In genomic region chr11:15602042-15602441, GRCh38 we compare ENCODE assay signal across 19 cellular contexts.
DNase-seq lines count a peak whose midpoint lies in the region; ATAC-seq and TF ChIP-seq lines count a peak whose summit lies in the region.
"Had no signal": no experiment of that assay in that cellular context is flagged by ENCODE, and none has a peak within 500 bp of the region (broad histone marks: within the 10 kb centered on the region; RNA-seq: fewer than 3 reads in every experiment).

No MANE protein-coding gene starts in this region.

- DNase-seq in NCI-H1092 treated with DMSO at 0.1 percent for 48 hours (lab: John Stamatoyannopoulos, UW) (peak; percentile 28), NCI-H1092 (lab: John Stamatoyannopoulos, UW) (no peak), hepatocyte (ENCODE audit: low spot score) (peak; percentile 29), HK-2 (ENCODE audit: unreplicated experiment) (no peak)
- DNase-seq: CD4-positive, alpha-beta T cell; CD8-positive, alpha-beta memory T cell; DMS 273 treated with DMSO at 0.1 percent for 48 hours; DMS79; EL; GF-D8; H9; HFFc6 had no signal

- no peak overlapping the region for H3K4me3 Mint-ChIP-seq in nephron
- H3K4me3 Mint-ChIP-seq: B cell; CD14-positive monocyte; CD4-positive, alpha-beta T cell; CD8-positive, alpha-beta memory T cell; GM23338; H9; HFFc6 had no signal

- H3K4me2 ChIP-seq in hepatocyte, result peak overlapping the region; percentile 17
- H3K4me2 ChIP-seq: BLaER1, GM23338 had no signal

- H3K4me1 Mint-ChIP-seq in nephron, result peaks cover 45% of the 10 kb centered on the region
- H3K4me1 Mint-ChIP-seq: B cell; CD14-positive monocyte; CD8-positive, alpha-beta memory T cell had no signal

- H3K79me2 ChIP-seq in hepatocyte, result no peaks in the 10 kb centered on the region

- H2AFZ ChIP-seq in hepatocyte, result no peak overlapping the region
- H2AFZ ChIP-seq: GM23338 had no signal

- no peak for ATAC-seq in GM19467 (IDR thresholded peaks at IDR 0.05; ENCODE audit: unreplicated experiment)
- ATAC-seq: GM23338 had no signal

- H3K27me3 Mint-ChIP-seq in nephron (ENCODE audit: low read depth), result peaks cover under 1% of the 10 kb centered on the region
- H3K27me3 Mint-ChIP-seq: B cell had no signal

- H3K36me3 ChIP-seq in hepatocyte (replicated peaks; ENCODE audit: insufficient read depth, low read depth), result no peaks in the 10 kb centered on the region
- H3K36me3 ChIP-seq: BLaER1 had no signal

- no peaks in the 10 kb centered on the region for H3K36me3 Mint-ChIP-seq in nephron (ENCODE audit: low read depth)
- H3K36me3 Mint-ChIP-seq: CD14-positive monocyte; CD8-positive, alpha-beta memory T cell had no signal

- H3K27me3 ChIP-seq in hepatocyte, result no peaks in the 10 kb centered on the region
- H3K27me3 ChIP-seq: BLaER1 had no signal

- peak overlapping the region; percentile 59 to 94 (median 66) for H3K27ac Mint-ChIP-seq in nephron
- H3K27ac Mint-ChIP-seq: B cell; CD14-positive monocyte; CD4-positive, alpha-beta T cell; CD8-positive, alpha-beta memory T cell; GM23338; H9; HFFc6 had no signal

- 85% methylated on average over 3 of the region's 3 CpGs for WGBS in hepatocyte (ENCODE audit: low lambda C conversion rate, missing lambda C conversion rate)

- peak overlapping the region; percentile 45 for H3K27ac ChIP-seq in hepatocyte
- H3K27ac ChIP-seq: 22Rv1, BLaER1 had no signal

- TF ChIP-seq CTCF in hepatocyte (IDR thresholded peaks at IDR 0.05; ENCODE audit: poor library complexity) (no peak), nephron (IDR thresholded peaks at IDR 0.05; ENCODE audit: unreplicated experiment in 3 of 3) (no peak)

- no peak overlapping the region for H3K4me3 ChIP-seq in hepatocyte
- H3K4me3 ChIP-seq: BLaER1, GM23338 had no signal

- no peaks in the 10 kb centered on the region for H3K9me3 Mint-ChIP-seq in nephron
- H3K9me3 Mint-ChIP-seq: CD4-positive, alpha-beta T cell; GM23338; H9 had no signal

- no peaks in the 10 kb centered on the region for H4K20me1 ChIP-seq in hepatocyte (ENCODE audit: insufficient read depth, poor library complexity, severe bottlenecking)
- H4K20me1 ChIP-seq: BLaER1 had no signal

- no peaks in the 10 kb centered on the region for H3K9me3 ChIP-seq in hepatocyte (ENCODE audit: low read depth)
- H3K9me3 ChIP-seq: BLaER1 had no signal

- H3K9me2 ChIP-seq in hepatocyte (replicated peaks; ENCODE audit: insufficient read depth), result no peaks in the 10 kb centered on the region

- peaks cover 6% of the 10 kb centered on the region for H3K4me1 ChIP-seq in hepatocyte (ENCODE audit: insufficient read depth)
- H3K4me1 ChIP-seq: BLaER1 had no signal

Comparison
In these comparisons a context has a peak if more than half of its experiments do, and no peak if none do; other contexts are left out.
1. DNase-seq: peak in NCI-H1092 treated with DMSO at 0.1 percent for 48 hours (single experiment) and hepatocyte (single experiment); none in NCI-H1092 (single experiment) and HK-2 (single experiment).